ENCODE assay signal across 18 cellular contexts in genomic region chr10:119832956-119833355, GRCh38.
"Had no signal": no experiment of that assay in that cellular context is flagged by ENCODE, and none has a peak within 500 bp of the region (broad histone marks: within the 10 kb centered on the region; RNA-seq: fewer than 3 reads in every experiment).

No MANE protein-coding gene starts in this region.

- H3K4me3 ChIP-seq: dorsolateral prefrontal cortex, left lung, neural progenitor cell, ovary, thyroid gland, uterus had no signal

- H3K27me3 ChIP-seq: dorsolateral prefrontal cortex, left lung, neural progenitor cell, ovary, thyroid gland, uterus had no signal

- H3K36me3 ChIP-seq: ovary, uterus had no signal

- H3K27ac ChIP-seq: left lung, neural progenitor cell, ovary, thyroid gland, uterus had no signal

- H3K9me3 ChIP-seq: left lung, ovary, thyroid gland, uterus had no signal

- DNase-seq: activated CD4-positive, alpha-beta T cell treated with anti-CD3 and anti-CD28 coated beads, Interleukin-2, amount 50 U/mL, for 48 hours; activated CD8-positive, alpha-beta memory T cell treated with anti-CD3 and anti-CD28 coated beads, Interleukin-2, amount 50 U/mL, for 4 hours; activated naive CD4-positive, alpha-beta T cell treated with anti-CD3 and anti-CD28 coated beads, Interleukin-2, amount 50 U/mL, for 16 hours; amygdala; dorsolateral prefrontal cortex; foreskin melanocyte; head of caudate nucleus; left lung; ovary; stimulated activated CD4-positive, alpha-beta T cell treated with anti-CD3 and anti-CD28 coated beads, Interleukin-15, amount 100 ng/mL, for 24 hours; stimulated activated CD4-positive, alpha-beta T cell treated with anti-CD3 and anti-CD28 coated beads, Interleukin-4, amount 100 ng/mL, for 24 hours; thyroid gland; uterus had no signal

- H3K4me1 ChIP-seq: left lung, neural progenitor cell, thyroid gland, uterus had no signal

- H3K4me1 Mint-ChIP-seq: brain, neural progenitor cell had no signal

- ATAC-seq: activated CD4-positive, CD25-positive, alpha-beta regulatory T cell treated with anti-CD3 and anti-CD28 coated beads, Interleukin-2, amount 50 U/mL, for 24 hours; left lung had no signal

- H3K9me3 Mint-ChIP-seq: brain, neural progenitor cell had no signal

- H3K27me3 Mint-ChIP-seq: brain had no signal

- H3K27ac Mint-ChIP-seq: activated T-helper 2 cell treated with anti-CD3 and anti-CD28 coated beads, Interferon-gamma antibody, Interleukin-2, Interleukin-4, amounts not matched to agents 10 μg/mL and 5 μg/mL and 100 μg/mL, durations not matched to agents 14 hours and 24 hours and 36 hours; neural progenitor cell had no signal

- H3K4me3 Mint-ChIP-seq: brain; neural progenitor cell; T-helper 2 cell treated with Interferon-gamma antibody and Interleukin-4, amounts not matched to agents 5 μg/mL and 100 μg/mL, for 36 hours had no signal
